In the genomic region with DNA sequence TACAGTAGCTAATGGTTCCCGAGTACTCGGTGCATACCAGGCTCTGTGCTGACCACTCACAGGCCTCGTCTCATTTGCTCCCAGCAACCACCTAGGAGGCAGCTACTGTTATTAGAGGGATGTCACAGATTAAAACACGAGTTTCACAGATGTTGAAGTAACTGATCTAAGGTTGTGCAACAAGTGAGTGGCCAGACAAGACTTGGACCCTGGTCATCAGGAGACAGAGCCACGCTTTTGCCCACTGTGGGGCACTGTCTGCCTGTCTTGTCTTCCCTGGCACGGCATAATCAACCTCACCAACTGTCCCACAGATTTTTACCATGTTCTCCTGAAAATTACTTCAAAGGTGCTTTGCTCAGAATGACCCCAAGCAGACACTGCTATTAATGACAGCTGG, we compare ENCODE assay signal across 16 cellular contexts.
DNase-seq lines count a peak whose midpoint lies in the region; ATAC-seq, FAIRE-seq and TF ChIP-seq lines count a peak whose summit lies in the region.
"Had no signal": no experiment of that assay in that cellular context is flagged by ENCODE, and none has a peak within 500 bp of the region (broad histone marks: within the 10 kb centered on the region; RNA-seq: fewer than 3 reads in every experiment).

No MANE protein-coding gene starts in this region.

- H3K27me3 ChIP-seq in H9 (ENCODE audit: insufficient read depth, low read length) (no peaks in the 10 kb centered on the region), ascending aorta (no peaks in the 10 kb centered on the region)

- TF ChIP-seq CTCF in H9 (conservative IDR thresholded peaks at IDR 0.05) (peak; percentile 37; the same call in 1 of the 3 replicates), ascending aorta (IDR thresholded peaks at IDR 0.05) (peak in 2 of 3 experiments; percentile 17 to 40), natural killer cell (IDR thresholded peaks at IDR 0.05) (no peak)

- WGBS in H9 (ENCODE audit: extremely low coverage, insufficient read length, low lambda C conversion rate) = no CpG with 5 or more reads among the region's 6 CpGs

- H2AK5ac ChIP-seq in H9 (ENCODE audit: insufficient read length, low read length) = no peak overlapping the region

- no peaks in the 10 kb centered on the region for H3K79me1 ChIP-seq in H9 (ENCODE audit: insufficient read depth, low read depth, low read length, poor library complexity, severe bottlenecking)

- no peak overlapping the region for H2BK120ac ChIP-seq in H9 (ENCODE audit: low read depth, low read length, poor library complexity, severe bottlenecking)

- no peaks in the 10 kb centered on the region for H3K36me3 Mint-ChIP-seq in H9 (ENCODE audit: insufficient read depth in 1 of 3, low read depth in 3 of 3)
- no peaks in the 10 kb centered on the region for H3K36me3 Mint-ChIP-seq in natural killer cell
- H3K36me3 Mint-ChIP-seq: WTC11 had no signal

- H3K4me2 ChIP-seq in H9 (ENCODE audit: insufficient read depth, insufficient read length, low read length) = no peak overlapping the region

- H3K9me3 Mint-ChIP-seq in H9 = no peaks in the 10 kb centered on the region
- no peaks in the 10 kb centered on the region for H3K9me3 Mint-ChIP-seq in natural killer cell
- H3K9me3 Mint-ChIP-seq: WTC11 had no signal

- H3K4me1 Mint-ChIP-seq in H9 (no peaks in the 10 kb centered on the region), natural killer cell (no peaks in the 10 kb centered on the region)
- H3K4me1 Mint-ChIP-seq: WTC11 had no signal

- H3K27ac ChIP-seq in H9 (ENCODE audit: insufficient read length, low read depth, low read length) (no peak overlapping the region), ascending aorta (no peak overlapping the region)
- H3K27ac ChIP-seq: lower lobe of right lung had no signal

- no peak overlapping the region for H3K14ac ChIP-seq in H9 (ENCODE audit: insufficient read depth, low read length)

- no peak overlapping the region for H3K9ac ChIP-seq in H9 (ENCODE audit: extremely low read depth, insufficient read length, low read length)

- H2BK20ac ChIP-seq in H9 (ENCODE audit: low read depth, low read length, poor library complexity, severe bottlenecking) = no peak overlapping the region

- no peak for FAIRE-seq in HTR-8/SVneo (lab: Jason Lieb, UNC)
- FAIRE-seq: endothelial cell of umbilical vein had no signal

- H4K8ac ChIP-seq in H9 (replicated peaks; ENCODE audit: insufficient read length, low read depth, low read length) = no peak overlapping the region

- H4K91ac ChIP-seq in H9 (ENCODE audit: insufficient read length, low read depth, low read length) = no peak overlapping the region

- H3K18ac ChIP-seq in H9 (ENCODE audit: insufficient read length, low read depth, low read length) = no peak overlapping the region

- no peak overlapping the region for H3K4me3 ChIP-seq in ascending aorta
- H3K4me3 ChIP-seq: lower lobe of right lung had no signal

- no peak overlapping the region for H3K56ac ChIP-seq in H9 (ENCODE audit: insufficient read length, low read depth, low read length)

- no peaks in the 10 kb centered on the region for H3K4me1 ChIP-seq in H9 (ENCODE audit: insufficient read depth, low read length)
- H3K4me1 ChIP-seq in ascending aorta = no peaks in the 10 kb centered on the region
- H3K4me1 ChIP-seq: lower lobe of right lung had no signal

- H3K9me3 ChIP-seq in H9 (ENCODE audit: control insufficient read depth, low read depth, low read length) = no peaks in the 10 kb centered on the region
- no peaks in the 10 kb centered on the region for H3K9me3 ChIP-seq in ascending aorta
- H3K9me3 ChIP-seq: lower lobe of right lung had no signal

- no peak for ATAC-seq in natural killer cell
- ATAC-seq in GM19023 (IDR thresholded peaks at IDR 0.05; ENCODE audit: unreplicated experiment) = no peak
- no peak for ATAC-seq in HG02970 (IDR thresholded peaks at IDR 0.05; ENCODE audit: low FRiP score, unreplicated experiment)
- ATAC-seq: right cardiac atrium, WTC11 had no signal

- H2BK15ac ChIP-seq in H9 (ENCODE audit: low read depth, low read length) = no peak overlapping the region

- H3K4me3 Mint-ChIP-seq in H9 (no peak overlapping the region), natural killer cell (no peak overlapping the region)
- H3K4me3 Mint-ChIP-seq: WTC11 had no signal

- H3K79me2 ChIP-seq in H9 (ENCODE audit: insufficient read depth, low read length) = no peaks in the 10 kb centered on the region

- H3K27me3 Mint-ChIP-seq in H9 (ENCODE audit: low read depth) (peaks cover 30% of the 10 kb centered on the region), natural killer cell (ENCODE audit: low read depth in 2 of 2) (peaks cover 2 to 11% of the 10 kb centered on the region in 2 donors)

- no peak overlapping the region for H2AFZ ChIP-seq in H9 (ENCODE audit: low read length)

- H3K27ac Mint-ChIP-seq in H9 (no peak overlapping the region), natural killer cell (no peak overlapping the region)
- H3K27ac Mint-ChIP-seq: WTC11 had no signal

- intact Hi-C loops in ascending aorta (cut with DNase I) = loop anchor here (2.0 kb wide), 2 partner anchors 82 to 122 kb away; no protein-coding TSS in a partner anchor
- intact Hi-C loops in natural killer cell (cut with micrococcal nuclease) = no loop called here

- no peak overlapping the region for H2BK5ac ChIP-seq in H9 (ENCODE audit: insufficient read length, low read length)

- H3K36me3 ChIP-seq in ascending aorta = no peaks in the 10 kb centered on the region
- H3K36me3 ChIP-seq: lower lobe of right lung had no signal

- no peak overlapping the region for H4K5ac ChIP-seq in H9 (ENCODE audit: insufficient read length, low read depth, low read length)

- in situ Hi-C loops in ACHN (cut with HindIII; ENCODE audit: low pct_ligation_motif_present, low pct_unique_long_range_greater_than_20kb, low sequenced_read_pairs) = no loop called here

- no peak overlapping the region for H3T11ph ChIP-seq in H9 (ENCODE audit: low read length)

- DNase-seq in ACHN (peak; percentile 21), H9 (no peak), ascending aorta (ENCODE audit: low spot score in 2 of 2) (no peak), lung microvascular endothelial cell (ENCODE audit: low read depth in 2 of 2) (peak; percentile 17 to 29), HTR-8/SVneo (ENCODE audit: insufficient read length, low spot score) (no peak), natural killer cell (no peak)
- DNase-seq: AML-193, lower lobe of right lung, NCI-H2107, NCI-H526 treated with DMSO at 0.1 percent for 48 hours, right cardiac atrium, SW 1271 had no signal

- no peaks in the 10 kb centered on the region for H3K23me2 ChIP-seq in H9 (ENCODE audit: insufficient read length, low read depth, low read length, poor library complexity, severe bottlenecking)

- H3K23ac ChIP-seq in H9 (ENCODE audit: insufficient read length, low read depth, low read length) = no peak overlapping the region

- no peak overlapping the region for H3K4ac ChIP-seq in H9 (ENCODE audit: low read depth, low read length)

- H4K20me1 ChIP-seq in H9 (ENCODE audit: control insufficient read depth, insufficient read depth, insufficient read length) = peaks cover 4% of the 10 kb centered on the region

- H2BK12ac ChIP-seq in H9 (ENCODE audit: insufficient read length, low read depth, low read length) = no peak overlapping the region

Comparison
In these comparisons a context has a peak if more than half of its experiments do, and no peak if none do; other contexts are left out.
1. DNase-seq: peak in ACHN (single experiment) and lung microvascular endothelial cell (2 of 2); none in H9 (single experiment), ascending aorta (0 of 2), HTR-8/SVneo (single experiment) and natural killer cell (single experiment).